Comparison of ENCODE assay signal across 17 cellular contexts in genomic region chr10:31059323-31059722, GRCh38. TPM values are rescaled to one million over a fixed set of nuclear protein-coding genes. Genes with fewer than 3 reads are reported as not detected.
DNase-seq lines count a peak whose midpoint lies in the region; ATAC-seq and TF ChIP-seq lines count a peak whose summit lies in the region.
"Had no signal": no experiment of that assay in that cellular context is flagged by ENCODE, and none has a peak within 500 bp of the region (broad histone marks: within the 10 kb centered on the region; RNA-seq: fewer than 3 reads in every experiment).

No MANE protein-coding gene starts in this region.

- peak overlapping the region; percentile 8 for H3K27ac Mint-ChIP-seq in CD8-positive, alpha-beta T cell

- no peak for ATAC-seq in CD8-positive, alpha-beta T cell
- no peak for ATAC-seq in HCT116
- ATAC-seq: Panc1, Right ventricle myocardium inferior had no signal

- H3K27me3 Mint-ChIP-seq in CD8-positive, alpha-beta T cell (ENCODE audit: low read depth) = peaks cover 9% of the 10 kb centered on the region

- H3K4me2 ChIP-seq in HCT116 (ENCODE audit: low read length) = peak overlapping the region; percentile 21
- H3K4me2 ChIP-seq: BLaER1 had no signal

- no peak for DNase-seq in CD8-positive, alpha-beta T cell
- DNase-seq in HCT116 (ENCODE audit: low read depth, low spot score) (peak; percentile 21), dermis blood vessel endothelial cell (peak; percentile 82), kidney tubule cell (ENCODE audit: low spot score) (peak; percentile 60), NCI-H446 treated with DMSO at 0.1 percent for 48 hours (lab: John Stamatoyannopoulos, UW) (no peak), CD1c-positive myeloid dendritic cell (ENCODE audit: extremely low spot score) (no peak), testis (no peak), NK-92 (lab: John Stamatoyannopoulos, UW; ENCODE audit: unreplicated experiment) (no peak)
- DNase-seq: HCEC 1CT, KBM-7, NCI-H1436, NCI-H2081, NCI-H510A, NCI-H774 had no signal

- H3K9me3 ChIP-seq in CD8-positive, alpha-beta T cell (ENCODE audit: low read length) = no peaks in the 10 kb centered on the region
- no peaks in the 10 kb centered on the region for H3K9me3 ChIP-seq in HCT116 (ENCODE audit: control insufficient read depth in 1 of 2, insufficient read depth in 1 of 2, low read depth in 1 of 2, low read length in 2 of 2)
- H3K9me3 ChIP-seq in testis = no peaks in the 10 kb centered on the region
- H3K9me3 ChIP-seq: BLaER1 had no signal

- H3K9me3 Mint-ChIP-seq in CD8-positive, alpha-beta T cell = no peaks in the 10 kb centered on the region

- H3K36me3 Mint-ChIP-seq in CD8-positive, alpha-beta T cell = no peaks in the 10 kb centered on the region

- H3K27me3 ChIP-seq in CD8-positive, alpha-beta T cell (ENCODE audit: insufficient read depth, low read length) = no peaks in the 10 kb centered on the region
- no peaks in the 10 kb centered on the region for H3K27me3 ChIP-seq in HCT116 (ENCODE audit: insufficient read depth, low read length)
- no peaks in the 10 kb centered on the region for H3K27me3 ChIP-seq in testis
- H3K27me3 ChIP-seq: BLaER1 had no signal

- peak overlapping the region; percentile 84 for H2AFZ ChIP-seq in HCT116 (ENCODE audit: low read depth, low read length, poor library complexity, severe bottlenecking)

- no peak overlapping the region for H3K9ac ChIP-seq in HCT116 (ENCODE audit: low read length)
- H3K9ac ChIP-seq: BLaER1 had no signal

- no peak overlapping the region for H3K4me3 Mint-ChIP-seq in CD8-positive, alpha-beta T cell

- TF ChIP-seq POLR2A in HCT116 (IDR thresholded peaks at IDR 0.05; ENCODE audit: borderline replicate concordance, extremely low read depth, insufficient read depth, insufficient read length) (no peak), testis (IDR thresholded peaks at IDR 0.05) (no peak)

- CTCF ChIA-PET in CD8-positive, alpha-beta T cell (lab: Charles Lee) = no interaction called here
- CTCF ChIA-PET in HCT116 (lab: Charles Lee) = no interaction called here

- TF ChIP-seq CTCF in CD8-positive, alpha-beta T cell (IDR thresholded peaks at IDR 0.05) = no peak
- no peak for TF ChIP-seq CTCF in HCT116 (IDR thresholded peaks at IDR 0.05 in 2 of 3, conservative IDR thresholded peaks at IDR 0.05 in 1 of 3; ENCODE audit: borderline replicate concordance in 1 of 3, insufficient read depth in 1 of 3, low read depth in 2 of 3, low read length in 2 of 3)
- TF ChIP-seq CTCF in testis (IDR thresholded peaks at IDR 0.05) = no peak

- no peaks in the 10 kb centered on the region for H3K36me3 ChIP-seq in CD8-positive, alpha-beta T cell (ENCODE audit: insufficient read depth, low read length)
- H3K36me3 ChIP-seq in HCT116 (ENCODE audit: control insufficient read depth in 1 of 2, insufficient read depth in 2 of 2, low read length in 2 of 2) = no peaks in the 10 kb centered on the region
- no peaks in the 10 kb centered on the region for H3K36me3 ChIP-seq in testis (ENCODE audit: low read depth, missing control alignments)
- H3K36me3 ChIP-seq: BLaER1 had no signal

- no peaks in the 10 kb centered on the region for H3K79me2 ChIP-seq in HCT116 (ENCODE audit: insufficient read depth, low read length)

- no peak overlapping the region for H3K27ac ChIP-seq in CD8-positive, alpha-beta T cell (ENCODE audit: low read depth, low read length)
- H3K27ac ChIP-seq in HCT116 (ENCODE audit: low read depth, low read length) (no peak overlapping the region), testis (no peak overlapping the region)
- H3K27ac ChIP-seq: BLaER1 had no signal

- RAD21 ChIA-PET in HCT116 (lab: Charles Lee; ENCODE audit: low non-redundant PET in 1 of 2, low total read pairs in 2 of 2, uncharacterized antibody in 2 of 2, unreplicated experiment in 2 of 2) = no interaction called here

- POLR2A ChIA-PET in CD8-positive, alpha-beta T cell (lab: Charles Lee) = no interaction called here
- POLR2A ChIA-PET in HCT116 (lab: Charles Lee) = no interaction called here

- no peaks in the 10 kb centered on the region for H3K4me1 Mint-ChIP-seq in CD8-positive, alpha-beta T cell (ENCODE audit: low read depth)

- no peak for TF ChIP-seq RAD21 in HCT116 (IDR thresholded peaks at IDR 0.05; ENCODE audit: low read depth)

- intact Hi-C loops in CD8-positive, alpha-beta T cell (cut with DNase I, micrococcal nuclease) = no loop called here
- intact Hi-C loops in HCT116 (cut with micrococcal nuclease) = no loop called here
- intact Hi-C loops in testis (cut with DNase I; ENCODE audit: low total_unique reads) = no loop called here

- H4K20me1 ChIP-seq in HCT116 (ENCODE audit: insufficient read depth) = no peaks in the 10 kb centered on the region
- H4K20me1 ChIP-seq: BLaER1 had no signal

- no peaks in the 10 kb centered on the region for H3K9me2 ChIP-seq in HCT116 (ENCODE audit: insufficient read depth)

- no TSS peak for BruUV-seq in HCT116 (replicated peaks; lab: Mats Ljungman, UMichigan)

- no peaks in the 10 kb centered on the region for H3K4me1 ChIP-seq in CD8-positive, alpha-beta T cell (ENCODE audit: insufficient read depth, low read length)
- H3K4me1 ChIP-seq in HCT116 (ENCODE audit: control insufficient read depth in 1 of 2, insufficient read depth in 2 of 2, low read length in 2 of 2) = peaks cover 0 to 7% of the 10 kb centered on the region in 2 experiments; a peak in 2 of 4 replicates
- peaks cover 4% of the 10 kb centered on the region for H3K4me1 ChIP-seq in testis
- H3K4me1 ChIP-seq: BLaER1 had no signal

- no peak overlapping the region for H3K4me3 ChIP-seq in CD8-positive, alpha-beta T cell (ENCODE audit: low read depth, low read length)
- H3K4me3 ChIP-seq in HCT116 (replicated peaks in 1 of 2; ENCODE audit: low read depth in 1 of 2, low read length in 2 of 2) (no peak overlapping the region), testis (no peak overlapping the region)
- H3K4me3 ChIP-seq: BLaER1 had no signal

- WGBS in testis, 2 donors = 86 to 90% methylated on average over 1 of the region's 1 CpG

TF ChIP-seq in HCT116, 20 proteins besides CTCF, POLR2A, EP300 and RAD21 (continues in another document):
- TF ChIP-seq TCF7L2 (IDR thresholded peaks at IDR 0.05; ENCODE audit: borderline replicate concordance, extremely low read depth, insufficient read depth, insufficient read length) (no peak), MAX (IDR thresholded peaks at IDR 0.05) (peak; percentile 28; the same call in 1 of the 2 replicates), REST (IDR thresholded peaks at IDR 0.05; ENCODE audit: low read depth) (no peak), FOSL1 (IDR thresholded peaks at IDR 0.05; ENCODE audit: low read depth) (peak; percentile 60), CEBPB (IDR thresholded peaks at IDR 0.05; ENCODE audit: low read depth) (no peak), SP1 (IDR thresholded peaks at IDR 0.05; ENCODE audit: low read depth) (peak; percentile 58), ELF1 (IDR thresholded peaks at IDR 0.05; ENCODE audit: borderline replicate concordance, low read depth) (no peak), CBX3 (IDR thresholded peaks at IDR 0.05; ENCODE audit: low read depth) (peak; percentile 27; the same call in 1 of the 2 replicates), EZH2 (IDR thresholded peaks at IDR 0.05) (no peak), ZNF274 (IDR thresholded peaks at IDR 0.05; ENCODE audit: low read depth, low read length) (no peak), POLR2AphosphoS5 (IDR thresholded peaks at IDR 0.05; ENCODE audit: low read depth, low read length) (no peak), EZH2phosphoT487 (IDR thresholded peaks at IDR 0.05; ENCODE audit: borderline replicate concordance) (no peak), SIN3A (IDR thresholded peaks at IDR 0.05; ENCODE audit: low read depth) (no peak), SRF (IDR thresholded peaks at IDR 0.05; ENCODE audit: low read depth) (no peak)

RNA-seq across cellular contexts. Expression of gene ZNF438, which starts 27.7 kb away (rescaled TPM):
- 1 to 10 TPM; 1.5 to 1.7 TPM for total RNA-seq in CD8-positive, alpha-beta T cell
- 3.3 TPM for total RNA-seq in HCT116 (2021; ENCODE audit: unreplicated experiment)
- polyA plus RNA-seq in HCT116 (2012) = 2.9 and 3.5 TPM in 2 replicates
- total RNA-seq in dermis blood vessel endothelial cell = 2.6 and 3.9 TPM in 2 replicates
- 10 to 100 TPM; 15.3 to 17.8 TPM for total RNA-seq in testis
- 16.2 TPM for polyA plus RNA-seq in testis (ENCODE audit: insufficient read depth, low read depth, low replicate concordance)

Comparison
In these comparisons a context has a peak if more than half of its experiments do, and no peak if none do; other contexts are left out.
1. DNase-seq: peak in HCT116 (single experiment), dermis blood vessel endothelial cell (single experiment) and kidney tubule cell (single experiment); none in CD8-positive, alpha-beta T cell (0 of 7), NCI-H446 treated with DMSO at 0.1 percent for 48 hours (single experiment), CD1c-positive myeloid dendritic cell (single experiment), testis (single experiment) and NK-92 (single experiment).